10 cellular contexts compared by ENCODE assay signal in the genomic region with DNA sequence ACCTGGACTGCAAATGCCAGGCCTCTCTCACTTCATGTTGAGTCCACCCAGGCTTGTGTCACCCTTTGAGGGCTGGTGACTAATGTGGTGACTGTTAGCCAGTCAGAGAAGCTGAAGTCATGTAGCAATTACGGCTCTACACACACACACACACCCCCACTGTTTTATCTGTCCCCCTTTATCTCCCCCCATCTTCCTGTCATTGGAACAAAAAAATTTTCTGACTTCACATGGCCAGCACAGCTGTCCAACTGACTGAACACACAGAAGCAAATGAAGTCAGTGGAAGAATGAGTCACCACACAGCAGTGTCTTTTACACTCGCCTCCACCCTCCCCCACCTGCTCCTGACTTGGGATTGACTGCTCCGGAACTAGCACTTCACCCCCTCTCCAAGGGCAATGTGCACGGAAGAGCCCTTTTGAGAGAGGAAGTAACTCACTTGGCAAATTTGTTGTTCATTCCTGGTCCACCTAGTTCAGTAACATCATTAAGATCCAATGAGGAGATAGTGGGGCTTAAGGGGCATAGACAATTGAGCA.
DNase-seq lines count a peak whose midpoint lies in the region; ATAC-seq, FAIRE-seq and TF ChIP-seq lines count a peak whose summit lies in the region.
"Had no signal": no experiment of that assay in that cellular context is flagged by ENCODE, and none has a peak within 500 bp of the region (broad histone marks: within the 10 kb centered on the region; RNA-seq: fewer than 3 reads in every experiment).

No MANE protein-coding gene starts in this region.

- H3K36me3 ChIP-seq in smooth muscle cell (ENCODE audit: low read depth) = no peaks in the 10 kb centered on the region

- no peaks in the 10 kb centered on the region for H3K9me3 ChIP-seq in smooth muscle cell (replicated peaks; ENCODE audit: low read depth)
- H3K9me3 ChIP-seq: body of pancreas had no signal

- ATAC-seq in HG02610 (IDR thresholded peaks at IDR 0.05; ENCODE audit: unreplicated experiment) = no peak
- ATAC-seq in GM19455 (IDR thresholded peaks at IDR 0.05; ENCODE audit: unreplicated experiment) = no peak
- no peak for ATAC-seq in naive thymus-derived CD8-positive, alpha-beta T cell
- ATAC-seq: body of pancreas had no signal

- peak overlapping the region; percentile 10 for H3K9ac ChIP-seq in smooth muscle cell (ENCODE audit: low read depth)

- peaks cover 5% of the 10 kb centered on the region for H3F3A ChIP-seq in smooth muscle cell (ENCODE audit: low read depth)

- no peaks in the 10 kb centered on the region for H3K9me3 Mint-ChIP-seq in naive thymus-derived CD8-positive, alpha-beta T cell

- H3K27ac Mint-ChIP-seq in naive thymus-derived CD8-positive, alpha-beta T cell = no peak overlapping the region

- H3K27ac ChIP-seq in smooth muscle cell (ENCODE audit: low read depth) = peak overlapping the region; percentile 72
- H3K27ac ChIP-seq: body of pancreas had no signal

- H2AFZ ChIP-seq in smooth muscle cell (ENCODE audit: low read depth) = no peak overlapping the region

- no peaks in the 10 kb centered on the region for H3K79me2 ChIP-seq in smooth muscle cell (ENCODE audit: low read depth)

- peak; percentile 22 for DNase-seq in SIG-M5 treated with dmso at 0.1 percent for 504 hours (lab: John Stamatoyannopoulos, UW; ENCODE audit: unreplicated experiment)
- DNase-seq in SIG-M5 (lab: John Stamatoyannopoulos, UW) = no peak
- peak; percentile 93 for DNase-seq in RCC 7860 (ENCODE audit: low spot score)
- DNase-seq in fibroblast of the conjunctiva (ENCODE audit: low read depth) = peak; percentile 20
- peak; percentile 17 for DNase-seq in smooth muscle cell (lab: John Stamatoyannopoulos, UW; ENCODE audit: unreplicated experiment)
- DNase-seq in naive thymus-derived CD8-positive, alpha-beta T cell = no peak
- DNase-seq: AML-193 had no signal

- no peak for TF ChIP-seq CTCF in smooth muscle cell (IDR thresholded peaks at IDR 0.05; ENCODE audit: borderline replicate concordance, insufficient read depth, poor library complexity, severe bottlenecking)

- H3K4me3 Mint-ChIP-seq in naive thymus-derived CD8-positive, alpha-beta T cell = no peak overlapping the region

- no peaks in the 10 kb centered on the region for H3K4me1 Mint-ChIP-seq in naive thymus-derived CD8-positive, alpha-beta T cell

- no peaks in the 10 kb centered on the region for H4K20me1 ChIP-seq in smooth muscle cell (ENCODE audit: low read depth)

- no peaks in the 10 kb centered on the region for H3K27me3 ChIP-seq in smooth muscle cell (ENCODE audit: low read depth)
- H3K27me3 ChIP-seq: body of pancreas had no signal

- POLR2A ChIA-PET in naive thymus-derived CD8-positive, alpha-beta T cell (lab: Charles Lee) = no interaction called here

- no peaks in the 10 kb centered on the region for H3K4me1 ChIP-seq in smooth muscle cell (ENCODE audit: low read depth)
- H3K4me1 ChIP-seq: body of pancreas had no signal

- peaks cover 5 to 18% (median 9%) of the 10 kb centered on the region in 5 donors for H3K27me3 Mint-ChIP-seq in naive thymus-derived CD8-positive, alpha-beta T cell

- no peaks in the 10 kb centered on the region for H3K36me3 Mint-ChIP-seq in naive thymus-derived CD8-positive, alpha-beta T cell

- 9% methylated on average over 4 of the region's 4 CpGs for WGBS in smooth muscle cell (ENCODE audit: low lambda C conversion rate)

- peak overlapping the region; percentile 61 for H3K4me2 ChIP-seq in smooth muscle cell

- FAIRE-seq in RCC 7860 (lab: Jason Lieb, UNC) = peak; percentile 86

- no peak overlapping the region for H3K4me3 ChIP-seq in smooth muscle cell
- H3K4me3 ChIP-seq: body of pancreas had no signal

Comparison
In these comparisons a context has a peak if more than half of its experiments do, and no peak if none do; other contexts are left out.
1. DNase-seq: peak in SIG-M5 treated with dmso at 0.1 percent for 504 hours (single experiment), RCC 7860 (single experiment), fibroblast of the conjunctiva (single experiment) and smooth muscle cell (single experiment); none in SIG-M5 (single experiment) and naive thymus-derived CD8-positive, alpha-beta T cell (0 of 10).